ENCODE assay signal across 23 cellular contexts in genomic region chrX:148905376-148905775, GRCh38.
"Had no signal": no experiment of that assay in that cellular context is flagged by ENCODE, and none has a peak within 500 bp of the region (broad histone marks: within the 10 kb centered on the region; RNA-seq: fewer than 3 reads in every experiment).

No MANE protein-coding gene starts in this region.

- H3K4me1 ChIP-seq: prostate gland, sigmoid colon, stomach, testis, tibial nerve, upper lobe of left lung had no signal

- H3K4me3 Mint-ChIP-seq: memory B cell; mesothelial cell of epicardium; naive B cell; natural killer cell treated with Interleukin-12 subunit alpha and Interleukin-12 subunit beta and Interleukin-15 and Interleukin-18, amount 100 ng/mL, for 72 hours; neural crest cell; stimulated activated effector memory CD8-positive, alpha-beta T cell treated with anti-CD3 and anti-CD28 coated beads, Interleukin-12 subunit alpha, Interleukin-12 subunit beta, amount 100 ng/mL, for 72 hours had no signal

- H3K27ac ChIP-seq: coronary artery, prostate gland, sigmoid colon, stomach, testis, tibial nerve, upper lobe of left lung had no signal

- H3K27me3 ChIP-seq: sigmoid colon, stomach, testis, tibial nerve, upper lobe of left lung had no signal

- H3K27ac Mint-ChIP-seq: memory B cell; mesothelial cell of epicardium; naive B cell; natural killer cell treated with Interleukin-12 subunit alpha and Interleukin-12 subunit beta and Interleukin-15 and Interleukin-18, amount 100 ng/mL, for 72 hours; stimulated activated effector memory CD8-positive, alpha-beta T cell treated with anti-CD3 and anti-CD28 coated beads, Interleukin-12 subunit alpha, Interleukin-12 subunit beta, amount 100 ng/mL, for 72 hours had no signal

- DNase-seq: dermis blood vessel endothelial cell; hypothalamus; kidney; mucosa of descending colon; naive B cell; nucleus accumbens; right cardiac atrium; sigmoid colon; stimulated activated CD4-positive, alpha-beta T cell treated with anti-CD3 and anti-CD28 coated beads, Interleukin-2, amount 100 ng/mL, for 24 hours; stimulated activated CD4-positive, alpha-beta T cell treated with anti-CD3 and anti-CD28 coated beads, Interleukin-4, amount 100 ng/mL, for 24 hours; stimulated activated naive CD4-positive, alpha-beta T cell treated with Interleukin-2 at 50 U/mL for 16 hours; stomach; testis; upper lobe of left lung had no signal

- H3K9me3 Mint-ChIP-seq: stimulated activated effector memory CD8-positive, alpha-beta T cell treated with anti-CD3 and anti-CD28 coated beads, Interleukin-12 subunit alpha, Interleukin-12 subunit beta, amount 100 ng/mL, for 72 hours had no signal

- H3K9me3 ChIP-seq: mucosa of descending colon, prostate gland, sigmoid colon, testis, tibial nerve, upper lobe of left lung had no signal

- H3K36me3 Mint-ChIP-seq: memory B cell; mesothelial cell of epicardium; naive B cell; natural killer cell treated with Interleukin-12 subunit alpha and Interleukin-12 subunit beta and Interleukin-15 and Interleukin-18, amount 100 ng/mL, for 72 hours; stimulated activated effector memory CD8-positive, alpha-beta T cell treated with anti-CD3 and anti-CD28 coated beads, Interleukin-12 subunit alpha, Interleukin-12 subunit beta, amount 100 ng/mL, for 72 hours had no signal

- H3K27me3 Mint-ChIP-seq: memory B cell; naive B cell; natural killer cell treated with Interleukin-12 subunit alpha and Interleukin-12 subunit beta and Interleukin-15 and Interleukin-18, amount 100 ng/mL, for 72 hours had no signal

- H3K4me1 Mint-ChIP-seq: memory B cell; mesothelial cell of epicardium; naive B cell; stimulated activated effector memory CD8-positive, alpha-beta T cell treated with anti-CD3 and anti-CD28 coated beads, Interleukin-12 subunit alpha, Interleukin-12 subunit beta, amount 100 ng/mL, for 72 hours had no signal

- ATAC-seq: left lobe of liver; mucosa of descending colon; natural killer cell treated with Interleukin-12 subunit alpha and Interleukin-12 subunit beta and Interleukin-15 and Interleukin-18, amount 100 ng/mL, for 72 hours; right cardiac atrium; stimulated activated effector memory CD8-positive, alpha-beta T cell treated with anti-CD3 and anti-CD28 coated beads, Interleukin-12 subunit alpha, Interleukin-12 subunit beta, amount 100 ng/mL, for 72 hours had no signal
